1 cellular context compared by ENCODE assay signal in genomic region chr1:241640149-241640866, GRCh38.
TF ChIP-seq lines count a peak whose summit lies in the region.

A gene with protein sequence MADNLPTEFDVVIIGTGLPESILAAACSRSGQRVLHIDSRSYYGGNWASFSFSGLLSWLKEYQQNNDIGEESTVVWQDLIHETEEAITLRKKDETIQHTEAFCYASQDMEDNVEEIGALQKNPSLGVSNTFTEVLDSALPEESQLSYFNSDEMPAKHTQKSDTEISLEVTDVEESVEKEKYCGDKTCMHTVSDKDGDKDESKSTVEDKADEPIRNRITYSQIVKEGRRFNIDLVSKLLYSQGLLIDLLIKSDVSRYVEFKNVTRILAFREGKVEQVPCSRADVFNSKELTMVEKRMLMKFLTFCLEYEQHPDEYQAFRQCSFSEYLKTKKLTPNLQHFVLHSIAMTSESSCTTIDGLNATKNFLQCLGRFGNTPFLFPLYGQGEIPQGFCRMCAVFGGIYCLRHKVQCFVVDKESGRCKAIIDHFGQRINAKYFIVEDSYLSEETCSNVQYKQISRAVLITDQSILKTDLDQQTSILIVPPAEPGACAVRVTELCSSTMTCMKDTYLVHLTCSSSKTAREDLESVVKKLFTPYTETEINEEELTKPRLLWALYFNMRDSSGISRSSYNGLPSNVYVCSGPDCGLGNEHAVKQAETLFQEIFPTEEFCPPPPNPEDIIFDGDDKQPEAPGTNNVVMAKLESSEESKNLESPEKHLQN (minus strand): TSS chr1:241640369. CDS start chr1:241635766, 4,603 bp downstream.
A gene with protein sequence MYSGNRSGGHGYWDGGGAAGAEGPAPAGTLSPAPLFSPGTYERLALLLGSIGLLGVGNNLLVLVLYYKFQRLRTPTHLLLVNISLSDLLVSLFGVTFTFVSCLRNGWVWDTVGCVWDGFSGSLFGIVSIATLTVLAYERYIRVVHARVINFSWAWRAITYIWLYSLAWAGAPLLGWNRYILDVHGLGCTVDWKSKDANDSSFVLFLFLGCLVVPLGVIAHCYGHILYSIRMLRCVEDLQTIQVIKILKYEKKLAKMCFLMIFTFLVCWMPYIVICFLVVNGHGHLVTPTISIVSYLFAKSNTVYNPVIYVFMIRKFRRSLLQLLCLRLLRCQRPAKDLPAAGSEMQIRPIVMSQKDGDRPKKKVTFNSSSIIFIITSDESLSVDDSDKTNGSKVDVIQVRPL (minus strand): TSS chr1:241640369. CDS start chr1:241640254, 115 bp downstream.

TF ChIP-seq in K562, 482 proteins besides CTCF, POLR2A, EP300 and RAD21 (continued from another document and continues in another):
- TF ChIP-seq, protein P1, sequence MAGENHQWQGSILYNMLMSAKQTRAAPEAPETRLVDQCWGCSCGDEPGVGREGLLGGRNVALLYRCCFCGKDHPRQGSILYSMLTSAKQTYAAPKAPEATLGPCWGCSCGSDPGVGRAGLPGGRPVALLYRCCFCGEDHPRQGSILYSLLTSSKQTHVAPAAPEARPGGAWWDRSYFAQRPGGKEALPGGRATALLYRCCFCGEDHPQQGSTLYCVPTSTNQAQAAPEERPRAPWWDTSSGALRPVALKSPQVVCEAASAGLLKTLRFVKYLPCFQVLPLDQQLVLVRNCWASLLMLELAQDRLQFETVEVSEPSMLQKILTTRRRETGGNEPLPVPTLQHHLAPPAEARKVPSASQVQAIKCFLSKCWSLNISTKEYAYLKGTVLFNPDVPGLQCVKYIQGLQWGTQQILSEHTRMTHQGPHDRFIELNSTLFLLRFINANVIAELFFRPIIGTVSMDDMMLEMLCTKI (IDR thresholded peaks at IDR 0.05; ENCODE audit: partially characterized antibody) = no peak
- TF ChIP-seq HDAC8 (tag; IDR thresholded peaks at IDR 0.05) (no peak), SIN3A (IDR thresholded peaks at IDR 0.05; ENCODE audit: borderline replicate concordance in 2 of 2, control insufficient read depth in 1 of 2, low read depth in 2 of 2, low read length in 2 of 2) (peak; percentile 64 to 69; a peak in 2 of 4 replicates), ZNF324 (CRISPR knock-in tag; IDR thresholded peaks at IDR 0.05) (no peak), GABPA (tag; conservative IDR thresholded peaks at IDR 0.05; ENCODE audit: low read depth) (peak; percentile 89), ZNF24 (IDR thresholded peaks at IDR 0.05) (peak; percentile 67; the same call in 1 of the 2 replicates), STAT5A (IDR thresholded peaks at IDR 0.05; ENCODE audit: borderline replicate concordance, low read length) (no peak), GATAD2A (IDR thresholded peaks at IDR 0.05) (0 out of 2 replicates have a peak, but pooled peaks have one; percentile 62), NUFIP1 (IDR thresholded peaks at IDR 0.05; ENCODE audit: partially characterized antibody) (peak; percentile 24), POLR2G (IDR thresholded peaks at IDR 0.05; ENCODE audit: low read depth, low read length) (peak; percentile 95), ZNF639 (CRISPR knock-in tag; conservative IDR thresholded peaks at IDR 0.05 in 1 of 2, IDR thresholded peaks at IDR 0.05 in 1 of 2) (peak in 1 of 2 experiments; percentile 89; a peak in 2 of 4 replicates), MYNN (IDR thresholded peaks at IDR 0.05) (no peak), MYNN (CRISPR knock-in tag; IDR thresholded peaks at IDR 0.05) (no peak), ZFX (CRISPR knock-in tag; IDR thresholded peaks at IDR 0.05) (peak; percentile 57), CBFA2T2 (conservative IDR thresholded peaks at IDR 0.05) (no peak), ZNF121 (CRISPR knock-in tag; conservative IDR thresholded peaks at IDR 0.05) (no peak), POLR2H (tag; IDR thresholded peaks at IDR 0.05; ENCODE audit: low read depth) (peak; percentile 84), NR1H2 (CRISPR knock-in tag; IDR thresholded peaks at IDR 0.05) (peak; percentile 14; the same call in 1 of the 2 replicates), ILK (tag; IDR thresholded peaks at IDR 0.05; ENCODE audit: borderline replicate concordance, low read depth) (no peak), HMG20B (CRISPR knock-in tag; IDR thresholded peaks at IDR 0.05) (no peak), ZBTB33 (CRISPR knock-in tag; IDR thresholded peaks at IDR 0.05) (no peak; the same call in 1 of the 2 replicates), SAP30 (IDR thresholded peaks at IDR 0.05; ENCODE audit: borderline replicate concordance, insufficient read depth, low read depth, low read length, poor library complexity, severe bottlenecking) (peak; percentile 15), KLF13 (tag; IDR thresholded peaks at IDR 0.05; ENCODE audit: borderline replicate concordance, low read depth) (peak; percentile 37; the same call in 1 of the 2 replicates), CREB1 (IDR thresholded peaks at IDR 0.05) (peak; percentile 79; the same call in 1 of the 2 replicates), CREB1 (CRISPR knock-in tag; IDR thresholded peaks at IDR 0.05) (peak; percentile 56; the same call in 1 of the 2 replicates), ZNF583 (CRISPR knock-in tag; IDR thresholded peaks at IDR 0.05) (no peak), ZBTB1 (CRISPR knock-in tag; IDR thresholded peaks at IDR 0.05; ENCODE audit: borderline replicate concordance, low read depth) (peak; percentile 89; the same call in 1 of the 2 replicates), CCNT2 (IDR thresholded peaks at IDR 0.05; ENCODE audit: borderline replicate concordance, extremely low read depth, insufficient read length, low read depth, low read length) (peak; percentile 89), ZNF785 (CRISPR knock-in tag; IDR thresholded peaks at IDR 0.05) (no peak), ARID1B (IDR thresholded peaks at IDR 0.05) (no peak), MCM7 (IDR thresholded peaks at IDR 0.05) (no peak), RBM22 (IDR thresholded peaks at IDR 0.05; ENCODE audit: low read depth, low read length, poor library complexity, severe bottlenecking) (no peak), SRSF3 (IDR thresholded peaks at IDR 0.05; ENCODE audit: insufficient read depth, low read length) (0 out of 2 replicates have a peak, but pooled peaks have one; percentile 14), TRIM24 (IDR thresholded peaks at IDR 0.05) (peak in 1 of 2 experiments; percentile 64; a peak in 2 of 4 replicates), PML (IDR thresholded peaks at IDR 0.05; ENCODE audit: low read length) (no peak; the same call in 1 of the 2 replicates)
- TF ChIP-seq, protein P2, sequence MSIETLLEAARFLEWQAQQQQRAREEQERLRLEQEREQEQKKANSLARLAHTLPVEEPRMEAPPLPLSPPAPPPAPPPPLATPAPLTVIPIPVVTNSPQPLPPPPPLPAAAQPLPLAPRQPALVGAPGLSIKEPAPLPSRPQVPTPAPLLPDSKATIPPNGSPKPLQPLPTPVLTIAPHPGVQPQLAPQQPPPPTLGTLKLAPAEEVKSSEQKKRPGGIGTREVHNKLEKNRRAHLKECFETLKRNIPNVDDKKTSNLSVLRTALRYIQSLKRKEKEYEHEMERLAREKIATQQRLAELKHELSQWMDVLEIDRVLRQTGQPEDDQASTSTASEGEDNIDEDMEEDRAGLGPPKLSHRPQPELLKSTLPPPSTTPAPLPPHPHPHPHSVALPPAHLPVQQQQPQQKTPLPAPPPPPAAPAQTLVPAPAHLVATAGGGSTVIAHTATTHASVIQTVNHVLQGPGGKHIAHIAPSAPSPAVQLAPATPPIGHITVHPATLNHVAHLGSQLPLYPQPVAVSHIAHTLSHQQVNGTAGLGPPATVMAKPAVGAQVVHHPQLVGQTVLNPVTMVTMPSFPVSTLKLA (conservative IDR thresholded peaks at IDR 0.05) = peak in 1 of 2 experiments; percentile 41; a peak in 1 of 4 replicates
- TF ChIP-seq, protein P3, sequence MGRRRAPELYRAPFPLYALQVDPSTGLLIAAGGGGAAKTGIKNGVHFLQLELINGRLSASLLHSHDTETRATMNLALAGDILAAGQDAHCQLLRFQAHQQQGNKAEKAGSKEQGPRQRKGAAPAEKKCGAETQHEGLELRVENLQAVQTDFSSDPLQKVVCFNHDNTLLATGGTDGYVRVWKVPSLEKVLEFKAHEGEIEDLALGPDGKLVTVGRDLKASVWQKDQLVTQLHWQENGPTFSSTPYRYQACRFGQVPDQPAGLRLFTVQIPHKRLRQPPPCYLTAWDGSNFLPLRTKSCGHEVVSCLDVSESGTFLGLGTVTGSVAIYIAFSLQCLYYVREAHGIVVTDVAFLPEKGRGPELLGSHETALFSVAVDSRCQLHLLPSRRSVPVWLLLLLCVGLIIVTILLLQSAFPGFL (CRISPR knock-in tag; IDR thresholded peaks at IDR 0.05) = 0 out of 2 replicates have a peak, but pooled peaks have one; percentile 30
- TF ChIP-seq, protein P4, sequence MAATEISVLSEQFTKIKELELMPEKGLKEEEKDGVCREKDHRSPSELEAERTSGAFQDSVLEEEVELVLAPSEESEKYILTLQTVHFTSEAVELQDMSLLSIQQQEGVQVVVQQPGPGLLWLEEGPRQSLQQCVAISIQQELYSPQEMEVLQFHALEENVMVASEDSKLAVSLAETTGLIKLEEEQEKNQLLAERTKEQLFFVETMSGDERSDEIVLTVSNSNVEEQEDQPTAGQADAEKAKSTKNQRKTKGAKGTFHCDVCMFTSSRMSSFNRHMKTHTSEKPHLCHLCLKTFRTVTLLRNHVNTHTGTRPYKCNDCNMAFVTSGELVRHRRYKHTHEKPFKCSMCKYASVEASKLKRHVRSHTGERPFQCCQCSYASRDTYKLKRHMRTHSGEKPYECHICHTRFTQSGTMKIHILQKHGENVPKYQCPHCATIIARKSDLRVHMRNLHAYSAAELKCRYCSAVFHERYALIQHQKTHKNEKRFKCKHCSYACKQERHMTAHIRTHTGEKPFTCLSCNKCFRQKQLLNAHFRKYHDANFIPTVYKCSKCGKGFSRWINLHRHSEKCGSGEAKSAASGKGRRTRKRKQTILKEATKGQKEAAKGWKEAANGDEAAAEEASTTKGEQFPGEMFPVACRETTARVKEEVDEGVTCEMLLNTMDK (IDR thresholded peaks at IDR 0.05; ENCODE audit: borderline replicate concordance, insufficient read depth, low read depth, low read length, poor library complexity, severe bottlenecking) = peak; percentile 1
- TF ChIP-seq, protein P5, sequence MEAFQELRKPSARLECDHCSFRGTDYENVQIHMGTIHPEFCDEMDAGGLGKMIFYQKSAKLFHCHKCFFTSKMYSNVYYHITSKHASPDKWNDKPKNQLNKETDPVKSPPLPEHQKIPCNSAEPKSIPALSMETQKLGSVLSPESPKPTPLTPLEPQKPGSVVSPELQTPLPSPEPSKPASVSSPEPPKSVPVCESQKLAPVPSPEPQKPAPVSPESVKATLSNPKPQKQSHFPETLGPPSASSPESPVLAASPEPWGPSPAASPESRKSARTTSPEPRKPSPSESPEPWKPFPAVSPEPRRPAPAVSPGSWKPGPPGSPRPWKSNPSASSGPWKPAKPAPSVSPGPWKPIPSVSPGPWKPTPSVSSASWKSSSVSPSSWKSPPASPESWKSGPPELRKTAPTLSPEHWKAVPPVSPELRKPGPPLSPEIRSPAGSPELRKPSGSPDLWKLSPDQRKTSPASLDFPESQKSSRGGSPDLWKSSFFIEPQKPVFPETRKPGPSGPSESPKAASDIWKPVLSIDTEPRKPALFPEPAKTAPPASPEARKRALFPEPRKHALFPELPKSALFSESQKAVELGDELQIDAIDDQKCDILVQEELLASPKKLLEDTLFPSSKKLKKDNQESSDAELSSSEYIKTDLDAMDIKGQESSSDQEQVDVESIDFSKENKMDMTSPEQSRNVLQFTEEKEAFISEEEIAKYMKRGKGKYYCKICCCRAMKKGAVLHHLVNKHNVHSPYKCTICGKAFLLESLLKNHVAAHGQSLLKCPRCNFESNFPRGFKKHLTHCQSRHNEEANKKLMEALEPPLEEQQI (IDR thresholded peaks at IDR 0.05) = no peak
- TF ChIP-seq, protein P6, sequence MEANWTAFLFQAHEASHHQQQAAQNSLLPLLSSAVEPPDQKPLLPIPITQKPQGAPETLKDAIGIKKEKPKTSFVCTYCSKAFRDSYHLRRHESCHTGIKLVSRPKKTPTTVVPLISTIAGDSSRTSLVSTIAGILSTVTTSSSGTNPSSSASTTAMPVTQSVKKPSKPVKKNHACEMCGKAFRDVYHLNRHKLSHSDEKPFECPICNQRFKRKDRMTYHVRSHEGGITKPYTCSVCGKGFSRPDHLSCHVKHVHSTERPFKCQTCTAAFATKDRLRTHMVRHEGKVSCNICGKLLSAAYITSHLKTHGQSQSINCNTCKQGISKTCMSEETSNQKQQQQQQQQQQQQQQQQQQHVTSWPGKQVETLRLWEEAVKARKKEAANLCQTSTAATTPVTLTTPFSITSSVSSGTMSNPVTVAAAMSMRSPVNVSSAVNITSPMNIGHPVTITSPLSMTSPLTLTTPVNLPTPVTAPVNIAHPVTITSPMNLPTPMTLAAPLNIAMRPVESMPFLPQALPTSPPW (CRISPR knock-in tag; IDR thresholded peaks at IDR 0.05) = peak; percentile 94
- TF ChIP-seq, protein P7, sequence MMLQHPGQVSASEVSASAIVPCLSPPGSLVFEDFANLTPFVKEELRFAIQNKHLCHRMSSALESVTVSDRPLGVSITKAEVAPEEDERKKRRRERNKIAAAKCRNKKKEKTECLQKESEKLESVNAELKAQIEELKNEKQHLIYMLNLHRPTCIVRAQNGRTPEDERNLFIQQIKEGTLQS (IDR thresholded peaks at IDR 0.05) = no peak
- TF ChIP-seq, protein P7 (CRISPR knock-in tag; conservative IDR thresholded peaks at IDR 0.05) = no peak
